21 cellular contexts compared by ENCODE assay signal in the genomic region with DNA sequence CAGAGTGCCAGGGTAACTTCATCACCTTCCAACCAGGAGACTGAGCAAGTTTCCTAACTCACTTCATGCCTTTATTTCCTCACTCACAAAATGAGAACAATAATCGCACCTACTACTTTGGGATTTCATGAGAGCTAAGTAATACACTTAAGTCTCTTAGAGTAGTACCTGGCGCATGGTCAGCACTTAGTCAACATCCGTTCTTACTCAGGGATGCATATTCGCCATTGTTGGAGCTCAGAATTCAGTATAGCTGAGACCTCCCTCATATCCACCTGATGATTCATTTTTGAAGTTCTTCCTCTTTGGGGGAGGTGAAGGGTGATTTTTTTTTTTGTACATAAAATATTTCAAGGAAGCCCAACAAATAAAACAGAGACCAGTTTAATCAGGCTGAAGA.
"Had no signal": no experiment of that assay in that cellular context is flagged by ENCODE, and none has a peak within 500 bp of the region (broad histone marks: within the 10 kb centered on the region; RNA-seq: fewer than 3 reads in every experiment).

No MANE protein-coding gene starts in this region.

- H3K36me3 ChIP-seq: right atrium auricular region, suprapubic skin, tibial artery had no signal

- H3K9me3 ChIP-seq: mucosa of descending colon, right atrium auricular region, suprapubic skin, tibial artery had no signal

- H3K4me1 ChIP-seq: right atrium auricular region, suprapubic skin, tibial artery had no signal

- H3K27ac ChIP-seq: right atrium auricular region, suprapubic skin, tibial artery had no signal

- H3K4me3 ChIP-seq: lung, mucosa of descending colon, right atrium auricular region, suprapubic skin, tibial artery had no signal

- ATAC-seq: activated naive CD8-positive, alpha-beta T cell treated with anti-CD3 and anti-CD28 coated beads, Interleukin-2, amount 50 U/mL, for 24 hours; left lobe of liver; mucosa of descending colon; natural killer cell treated with Interleukin-12 subunit alpha and Interleukin-12 subunit beta and Interleukin-15 and Interleukin-18, amount 100 ng/mL, for 72 hours had no signal

- H3K27me3 ChIP-seq: right atrium auricular region, suprapubic skin, tibial artery had no signal

- DNase-seq: activated CD4-positive, alpha-beta memory T cell treated with anti-CD3 and anti-CD28 coated beads for 36 hours; activated CD4-positive, alpha-beta T cell treated with anti-CD3 and anti-CD28 coated beads, Interleukin-2, amount 10 ng/mL, durations not matched to agents 24 days and 14 days; activated CD4-positive, CD25-positive, alpha-beta regulatory T cell treated with anti-CD3 and anti-CD28 coated beads, Interleukin-2, amount 50 U/mL, for 72 hours; activated CD8-positive, alpha-beta memory T cell treated with anti-CD3 and anti-CD28 coated beads, Interleukin-2, amount 50 U/mL, for 4 hours; activated gamma-delta T cell; activated naive CD8-positive, alpha-beta T cell treated with anti-CD3 and anti-CD28 coated beads, Interleukin-2, amount 50 U/mL, for 24 hours; activated T-cell treated with anti-CD3 and anti-CD28 coated beads, Interleukin-2, amount 50 U/mL, for 1 hour; amygdala; dermis blood vessel endothelial cell; effector CD4-positive, alpha-beta T cell; head of caudate nucleus; kidney glomerular epithelial cell; mucosa of descending colon; stimulated activated naive CD4-positive, alpha-beta T cell; T-helper 2 cell; tibial artery had no signal
